ENCODE assay signal across 10 cellular contexts in genomic region chr4:13615162-13615561, GRCh38. TPM values are rescaled to one million over a fixed set of nuclear protein-coding genes. Genes with fewer than 3 reads are reported as not detected.
DNase-seq lines count a peak whose midpoint lies in the region; ATAC-seq and TF ChIP-seq lines count a peak whose summit lies in the region.
"Had no signal": no experiment of that assay in that cellular context is flagged by ENCODE, and none has a peak within 500 bp of the region (broad histone marks: within the 10 kb centered on the region; RNA-seq: fewer than 3 reads in every experiment).

No MANE protein-coding gene starts in this region.

- H3K4me3 Mint-ChIP-seq in neural progenitor cell, result no peak overlapping the region

- ATAC-seq in GM18517 (IDR thresholded peaks at IDR 0.05; ENCODE audit: unreplicated experiment) (peak; percentile 39), GM21737 (IDR thresholded peaks at IDR 0.05; ENCODE audit: unreplicated experiment) (peak; percentile 48), HG03571 (IDR thresholded peaks at IDR 0.05; ENCODE audit: unreplicated experiment) (peak; percentile 59)

- no peaks in the 10 kb centered on the region for H3K79me2 ChIP-seq in neural progenitor cell (ENCODE audit: low read depth)

- DNase-seq in globus pallidus (ENCODE audit: low spot score) (peak; percentile 30), ureter (ENCODE audit: low spot score) (no peak), NCI-H1694 (lab: John Stamatoyannopoulos, UW) (no peak), neural progenitor cell (ENCODE audit: low spot score) (no peak), NCI-H128 (lab: John Stamatoyannopoulos, UW; ENCODE audit: unreplicated experiment) (no peak)
- DNase-seq: DMS79 had no signal

- no peaks in the 10 kb centered on the region for H3K4me1 ChIP-seq in neural progenitor cell
- H3K4me1 ChIP-seq: vagina had no signal

- no peak overlapping the region for H3K4me2 ChIP-seq in neural progenitor cell

- H3K27me3 ChIP-seq in neural progenitor cell, result no peaks in the 10 kb centered on the region
- H3K27me3 ChIP-seq: vagina had no signal

- H3K27me3 Mint-ChIP-seq in neural progenitor cell (ENCODE audit: insufficient read depth, low read depth), result no peaks in the 10 kb centered on the region

- no peaks in the 10 kb centered on the region for H3K9me3 Mint-ChIP-seq in neural progenitor cell

- peaks cover 5% of the 10 kb centered on the region for H3K36me3 Mint-ChIP-seq in neural progenitor cell

- H3K4me3 ChIP-seq in neural progenitor cell, result no peak overlapping the region
- H3K4me3 ChIP-seq: vagina had no signal

- H3K27ac Mint-ChIP-seq in neural progenitor cell, result no peak overlapping the region

- no peak overlapping the region for H3K9ac ChIP-seq in neural progenitor cell

- no peaks in the 10 kb centered on the region for H3K9me3 ChIP-seq in neural progenitor cell (ENCODE audit: low read depth)
- H3K9me3 ChIP-seq: vagina had no signal

- peaks cover 24% of the 10 kb centered on the region for H3K36me3 ChIP-seq in neural progenitor cell

- H3K27ac ChIP-seq in neural progenitor cell, result no peak overlapping the region
- H3K27ac ChIP-seq: vagina had no signal

- peaks cover under 1% of the 10 kb centered on the region for H4K20me1 ChIP-seq in neural progenitor cell (ENCODE audit: low read depth)

- H3F3A ChIP-seq in neural progenitor cell (ENCODE audit: low read depth), result no peaks in the 10 kb centered on the region

- H2AFZ ChIP-seq in neural progenitor cell (replicated peaks), result no peak overlapping the region

- no peak for TF ChIP-seq CTCF in neural progenitor cell (IDR thresholded peaks at IDR 0.05)

- no peaks in the 10 kb centered on the region for H3K4me1 Mint-ChIP-seq in neural progenitor cell

RNA-seq across cellular contexts. Expression of gene BOD1L1, which starts 12.4 kb away (rescaled TPM):
- 46.3 TPM for total RNA-seq in ureter
- total RNA-seq in neural progenitor cell (ENCODE audit: low replicate concordance), result 29.4 and 32.5 TPM in 2 replicates
